1 cellular context compared by ENCODE assay signal in the genomic region with DNA sequence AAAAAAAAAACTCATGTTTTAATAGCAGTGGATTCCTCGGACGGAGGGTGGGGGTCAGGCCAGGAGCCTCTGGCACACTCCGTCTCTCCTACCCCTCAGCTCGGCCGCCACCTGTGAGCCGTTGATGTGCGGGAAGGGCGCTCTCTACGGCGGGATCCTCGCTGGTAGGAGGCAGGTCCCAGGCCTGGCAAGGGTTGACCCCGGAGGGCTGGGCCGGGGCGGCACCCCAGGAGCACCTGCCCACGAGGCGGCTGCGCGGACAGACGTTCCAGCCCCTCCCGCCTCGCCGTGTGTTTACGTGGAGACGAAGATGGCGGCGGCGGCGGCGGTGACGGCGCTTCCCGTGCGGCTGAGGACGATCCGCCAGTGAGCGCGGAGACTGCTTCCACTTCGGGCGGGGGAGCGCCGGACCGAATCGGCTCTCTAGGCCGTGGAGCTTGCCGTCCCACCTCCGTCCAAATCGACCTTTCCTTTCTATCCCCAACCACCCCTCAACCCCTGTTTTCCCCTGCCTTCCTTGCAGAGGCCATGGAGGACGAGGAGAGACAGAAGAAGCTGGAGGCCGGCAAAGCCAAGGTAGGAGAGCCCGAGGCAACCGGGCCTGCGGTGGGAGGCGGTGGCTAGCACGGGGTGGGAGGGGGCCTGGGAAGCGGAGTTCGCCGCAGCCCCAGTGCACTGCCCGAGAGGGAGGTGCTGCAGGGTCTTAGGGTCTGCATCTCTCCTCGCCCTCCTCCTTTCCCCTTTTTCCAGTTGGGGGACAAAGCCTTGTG.
TF ChIP-seq lines count a peak whose summit lies in the region.

Gene AKAP9, plus strand, starts transcription at position 291 of the 770 bp plus-strand sequence. Its CDS starts 238 bp downstream, at position 529.

TF ChIP-seq in K562, 482 proteins besides CTCF, POLR2A, EP300 and RAD21 (continued from another document and continues in another):
- TF ChIP-seq ZBTB49 (CRISPR knock-in tag; IDR thresholded peaks at IDR 0.05; ENCODE audit: borderline replicate concordance), result no peak
- TF ChIP-seq NR0B1 (IDR thresholded peaks at IDR 0.05; ENCODE audit: partially characterized antibody), result no peak
- TF ChIP-seq, protein P1, sequence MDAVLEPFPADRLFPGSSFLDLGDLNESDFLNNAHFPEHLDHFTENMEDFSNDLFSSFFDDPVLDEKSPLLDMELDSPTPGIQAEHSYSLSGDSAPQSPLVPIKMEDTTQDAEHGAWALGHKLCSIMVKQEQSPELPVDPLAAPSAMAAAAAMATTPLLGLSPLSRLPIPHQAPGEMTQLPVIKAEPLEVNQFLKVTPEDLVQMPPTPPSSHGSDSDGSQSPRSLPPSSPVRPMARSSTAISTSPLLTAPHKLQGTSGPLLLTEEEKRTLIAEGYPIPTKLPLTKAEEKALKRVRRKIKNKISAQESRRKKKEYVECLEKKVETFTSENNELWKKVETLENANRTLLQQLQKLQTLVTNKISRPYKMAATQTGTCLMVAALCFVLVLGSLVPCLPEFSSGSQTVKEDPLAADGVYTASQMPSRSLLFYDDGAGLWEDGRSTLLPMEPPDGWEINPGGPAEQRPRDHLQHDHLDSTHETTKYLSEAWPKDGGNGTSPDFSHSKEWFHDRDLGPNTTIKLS (IDR thresholded peaks at IDR 0.05; ENCODE audit: borderline replicate concordance, low read depth), result peak; percentile 95
- TF ChIP-seq RCOR1 (IDR thresholded peaks at IDR 0.05; ENCODE audit: borderline replicate concordance in 1 of 2, low read depth in 2 of 2, low read length in 2 of 2), result no peak; a peak in 1 of 4 replicates
- no peak for TF ChIP-seq ZNF165 (CRISPR knock-in tag; IDR thresholded peaks at IDR 0.05; ENCODE audit: borderline replicate concordance)
- no peak for TF ChIP-seq MCM5 (IDR thresholded peaks at IDR 0.05; ENCODE audit: low read depth)
- 0 out of 2 replicates have a peak, but pooled peaks have one; percentile 3 for TF ChIP-seq JUND (IDR thresholded peaks at IDR 0.05; ENCODE audit: borderline replicate concordance, low read depth, low read length)
- TF ChIP-seq JUND (tag; IDR thresholded peaks at IDR 0.05; ENCODE audit: borderline replicate concordance, low read depth, low read length), result no peak; the same call in 2 of the 3 replicates
- TF ChIP-seq ZNF586 (CRISPR knock-in tag; conservative IDR thresholded peaks at IDR 0.05), result no peak
- TF ChIP-seq TAF9B (IDR thresholded peaks at IDR 0.05; ENCODE audit: partially characterized antibody), result peak; percentile 96
- TF ChIP-seq ATF6 (CRISPR knock-in tag; IDR thresholded peaks at IDR 0.05), result peak; percentile 48; the same call in 1 of the 2 replicates
- no peak; the same call in 1 of the 2 replicates for TF ChIP-seq CHAMP1 (IDR thresholded peaks at IDR 0.05)
- peak; percentile 98 for TF ChIP-seq RBFOX2 (IDR thresholded peaks at IDR 0.05; ENCODE audit: low read depth, low read length)
- no peak for TF ChIP-seq ZBTB9 (CRISPR knock-in tag; IDR thresholded peaks at IDR 0.05)
- TF ChIP-seq NFRKB (IDR thresholded peaks at IDR 0.05; ENCODE audit: low read depth), result peak; percentile 97
- TF ChIP-seq TARDBP (IDR thresholded peaks at IDR 0.05), result no peak
- TF ChIP-seq RBM22 (IDR thresholded peaks at IDR 0.05; ENCODE audit: low read depth, low read length, poor library complexity, severe bottlenecking), result peak; percentile 78
- no peak for TF ChIP-seq GABPB2 (CRISPR knock-in tag; conservative IDR thresholded peaks at IDR 0.05)
- TF ChIP-seq ARID4B (CRISPR knock-in tag; IDR thresholded peaks at IDR 0.05), result peak; percentile 87
- TF ChIP-seq, protein P2, sequence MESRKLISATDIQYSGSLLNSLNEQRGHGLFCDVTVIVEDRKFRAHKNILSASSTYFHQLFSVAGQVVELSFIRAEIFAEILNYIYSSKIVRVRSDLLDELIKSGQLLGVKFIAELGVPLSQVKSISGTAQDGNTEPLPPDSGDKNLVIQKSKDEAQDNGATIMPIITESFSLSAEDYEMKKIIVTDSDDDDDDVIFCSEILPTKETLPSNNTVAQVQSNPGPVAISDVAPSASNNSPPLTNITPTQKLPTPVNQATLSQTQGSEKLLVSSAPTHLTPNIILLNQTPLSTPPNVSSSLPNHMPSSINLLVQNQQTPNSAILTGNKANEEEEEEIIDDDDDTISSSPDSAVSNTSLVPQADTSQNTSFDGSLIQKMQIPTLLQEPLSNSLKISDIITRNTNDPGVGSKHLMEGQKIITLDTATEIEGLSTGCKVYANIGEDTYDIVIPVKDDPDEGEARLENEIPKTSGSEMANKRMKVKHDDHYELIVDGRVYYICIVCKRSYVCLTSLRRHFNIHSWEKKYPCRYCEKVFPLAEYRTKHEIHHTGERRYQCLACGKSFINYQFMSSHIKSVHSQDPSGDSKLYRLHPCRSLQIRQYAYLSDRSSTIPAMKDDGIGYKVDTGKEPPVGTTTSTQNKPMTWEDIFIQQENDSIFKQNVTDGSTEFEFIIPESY (CRISPR knock-in tag; IDR thresholded peaks at IDR 0.05), result no peak
